ENCODE assay signal across 8 cellular contexts in genomic region chr18:63439334-63439733, GRCh38. TPM values are rescaled to one million over a fixed set of nuclear protein-coding genes. Genes with fewer than 3 reads are reported as not detected.
DNase-seq lines count a peak whose midpoint lies in the region; ATAC-seq and TF ChIP-seq lines count a peak whose summit lies in the region.

No MANE protein-coding gene starts in this region.

- H3K27ac ChIP-seq in RWPE2 (ENCODE audit: poor library complexity, severe bottlenecking): peak overlapping the region; percentile 97

- no peaks in the 10 kb centered on the region for H3K4me1 Mint-ChIP-seq in activated naive CD8-positive, alpha-beta T cell treated with anti-CD3 and anti-CD28 coated beads for 36 hours
- no peaks in the 10 kb centered on the region for H3K4me1 Mint-ChIP-seq in glutamatergic neuron (ENCODE audit: low read depth, unreplicated experiment)

- H3K27ac Mint-ChIP-seq in activated naive CD8-positive, alpha-beta T cell treated with anti-CD3 and anti-CD28 coated beads for 36 hours: no peak overlapping the region
- H3K27ac Mint-ChIP-seq in glutamatergic neuron (ENCODE audit: unreplicated experiment): no peak overlapping the region

- H3K27me3 ChIP-seq in RWPE2 (ENCODE audit: insufficient read depth, poor library complexity, severe bottlenecking): no peaks in the 10 kb centered on the region

- no peaks in the 10 kb centered on the region for H3K9me3 Mint-ChIP-seq in activated naive CD8-positive, alpha-beta T cell treated with anti-CD3 and anti-CD28 coated beads for 36 hours
- no peaks in the 10 kb centered on the region for H3K9me3 Mint-ChIP-seq in glutamatergic neuron (ENCODE audit: unreplicated experiment)

- no peaks in the 10 kb centered on the region for H3K36me3 Mint-ChIP-seq in activated naive CD8-positive, alpha-beta T cell treated with anti-CD3 and anti-CD28 coated beads for 36 hours
- no peaks in the 10 kb centered on the region for H3K36me3 Mint-ChIP-seq in glutamatergic neuron (ENCODE audit: unreplicated experiment)

- H3K4me3 ChIP-seq in AG10803 (ENCODE audit: low read length) (no peak overlapping the region), LNCaP clone FGC (ENCODE audit: low read depth, low read length) (no peak overlapping the region), RWPE2 (ENCODE audit: severe bottlenecking) (no peak overlapping the region)

- ATAC-seq in GM18858 (IDR thresholded peaks at IDR 0.05; ENCODE audit: unreplicated experiment): peak; percentile 43
- ATAC-seq in RWPE2 (ENCODE audit: low read depth): peak; percentile 41

- no peaks in the 10 kb centered on the region for H3K36me3 ChIP-seq in RWPE2 (ENCODE audit: low read depth)

- H3K9me3 ChIP-seq in RWPE2 (ENCODE audit: severe bottlenecking): no peaks in the 10 kb centered on the region

- H3K27me3 Mint-ChIP-seq in activated naive CD8-positive, alpha-beta T cell treated with anti-CD3 and anti-CD28 coated beads for 36 hours: peaks cover 5% of the 10 kb centered on the region
- H3K27me3 Mint-ChIP-seq in glutamatergic neuron (ENCODE audit: unreplicated experiment): peaks cover 2% of the 10 kb centered on the region

- TF ChIP-seq CTCF in AG10803 (conservative IDR thresholded peaks at IDR 0.05; ENCODE audit: low read length) (peak; percentile 92), LNCaP clone FGC (IDR thresholded peaks at IDR 0.05; ENCODE audit: control insufficient read depth, extremely low read depth, insufficient read depth) (peak; percentile 82), RWPE2 (IDR thresholded peaks at IDR 0.05; ENCODE audit: poor library complexity, severe bottlenecking) (peak; percentile 91), glutamatergic neuron (IDR thresholded peaks at IDR 0.05; ENCODE audit: partially characterized antibody, unreplicated experiment) (peak; percentile 78)

- H3K4me3 Mint-ChIP-seq in activated naive CD8-positive, alpha-beta T cell treated with anti-CD3 and anti-CD28 coated beads for 36 hours: no peak overlapping the region
- H3K4me3 Mint-ChIP-seq in glutamatergic neuron (ENCODE audit: unreplicated experiment): no peak overlapping the region

- H3K4me1 ChIP-seq in RWPE2 (ENCODE audit: insufficient read depth, poor library complexity, severe bottlenecking): peaks cover 25% of the 10 kb centered on the region

- DNase-seq in AG10803 (ENCODE audit: low read depth) (peak; percentile 62), LNCaP clone FGC (ENCODE audit: low read depth) (no peak), RWPE2 (ENCODE audit: low spot score) (no peak), glutamatergic neuron (peak; percentile 31), pons (ENCODE audit: low spot score) (peak; percentile 76), cerebellar nuclear complex (lab: John Stamatoyannopoulos, UW) (no peak)
- peak; percentile 28 for DNase-seq in activated naive CD8-positive, alpha-beta T cell treated with anti-CD3 and anti-CD28 coated beads for 36 hours

RNA-seq across cellular contexts. Expression of gene VPS4B, which starts 17.1 kb away (rescaled TPM):
- 10 to 100 TPM; 43.3 to 47.3 TPM for total RNA-seq in activated naive CD8-positive, alpha-beta T cell treated with anti-CD3 and anti-CD28 coated beads for 36 hours
- 44.5 TPM for total RNA-seq in glutamatergic neuron (ENCODE audit: unreplicated experiment)

RNA-seq across cellular contexts. Expression of gene SERPINB5, which starts 37.4 kb away (rescaled TPM):
- total RNA-seq in activated naive CD8-positive, alpha-beta T cell treated with anti-CD3 and anti-CD28 coated beads for 36 hours: not detected
- not detected for total RNA-seq in glutamatergic neuron (ENCODE audit: unreplicated experiment)

Comparison
In these comparisons a context has a peak if more than half of its experiments do, and no peak if none do; other contexts are left out.
1. DNase-seq: peak in AG10803 (single experiment), activated naive CD8-positive, alpha-beta T cell treated with anti-CD3 and anti-CD28 coated beads for 36 hours (single experiment), glutamatergic neuron (single experiment) and pons (single experiment); none in LNCaP clone FGC (single experiment), RWPE2 (single experiment) and cerebellar nuclear complex (0 of 2).
2. Peak in every context shown above with its lines, with median percentiles within 50 percentile points of each other: CTCF ChIP-seq.